ENCODE assay signal across 8 cellular contexts in the genomic region with DNA sequence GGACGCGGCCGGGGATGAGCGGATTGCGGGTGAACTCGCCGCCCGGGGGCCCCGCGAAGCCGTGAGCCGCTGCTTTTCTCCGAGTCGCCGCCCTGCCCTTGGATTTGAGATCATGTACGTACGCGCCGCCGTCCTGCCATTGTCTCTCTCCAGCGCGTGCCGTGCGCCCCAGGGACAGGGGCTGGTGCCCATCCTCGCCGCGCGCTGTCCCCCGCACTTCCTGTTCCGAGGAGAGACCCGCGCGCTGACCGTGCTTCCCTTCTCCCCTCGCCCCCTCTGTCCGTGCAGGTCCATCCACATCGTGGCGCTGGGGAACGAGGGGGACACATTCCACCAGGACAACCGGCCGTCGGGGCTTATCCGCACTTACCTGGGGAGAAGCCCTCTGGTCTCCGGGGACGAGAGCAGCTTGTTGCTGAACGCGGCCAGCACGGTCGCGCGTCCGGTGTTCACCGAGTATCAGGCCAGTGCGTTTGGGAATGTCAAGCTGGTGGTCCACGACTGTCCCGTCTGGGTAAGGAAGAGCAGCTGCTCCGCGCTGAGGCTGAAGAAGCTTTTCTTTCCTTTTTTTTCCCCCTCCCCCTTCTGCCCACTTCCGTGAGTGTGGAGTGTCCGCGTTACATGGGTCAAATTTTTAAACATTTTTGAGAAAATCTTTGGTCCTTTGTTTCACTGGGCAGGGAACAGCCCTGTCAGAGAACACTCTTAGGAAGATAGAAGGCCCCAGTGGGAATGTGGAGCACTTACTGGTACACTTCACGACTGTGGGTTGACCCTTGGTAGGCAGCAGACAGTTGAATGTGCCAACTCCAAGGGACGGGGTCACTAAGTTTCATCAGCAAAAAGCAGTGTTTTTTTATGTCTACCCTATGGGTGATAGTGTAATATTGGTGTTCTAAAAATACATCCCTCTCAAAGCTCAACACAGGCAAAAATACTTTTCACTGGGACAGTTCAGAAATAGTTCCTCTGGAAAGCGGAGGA. TPM values are rescaled to one million over a fixed set of nuclear protein-coding genes. Genes with fewer than 3 reads are reported as not detected.
DNase-seq lines count a peak whose midpoint lies in the region; ATAC-seq, FAIRE-seq and TF ChIP-seq lines count a peak whose summit lies in the region.

No MANE protein-coding gene starts in this region.

- H3K9ac ChIP-seq in NT2/D1 (ENCODE audit: insufficient read length, low read depth), result peak overlapping the region; percentile 82

- no peaks in the 10 kb centered on the region for H3K9me3 ChIP-seq in NT2/D1 (ENCODE audit: insufficient read depth, low read length)
- no peaks in the 10 kb centered on the region for H3K9me3 ChIP-seq in cardiac muscle cell (ENCODE audit: low read depth)
- H3K9me3 ChIP-seq in pancreas, result no peaks in the 10 kb centered on the region

- H3K4me1 ChIP-seq in NT2/D1 (ENCODE audit: insufficient read depth, insufficient read length) (no peaks in the 10 kb centered on the region), cardiac muscle cell (ENCODE audit: low read depth) (peaks cover 48% of the 10 kb centered on the region), pancreas (peaks cover 36 to 67% (median 55%) of the 10 kb centered on the region in 3 donors)

- H3K27me3 ChIP-seq in NT2/D1 (ENCODE audit: insufficient read depth, insufficient read length) (peaks cover 24% of the 10 kb centered on the region), cardiac muscle cell (no peaks in the 10 kb centered on the region), pancreas (no peaks in the 10 kb centered on the region)

- peak; percentile 68 for DNase-seq in activated effector memory CD4-positive, alpha-beta T cell treated with anti-CD3 and anti-CD28 coated beads, Interleukin-2, amount 50 U/mL, for 16 hours
- DNase-seq in activated effector memory CD4-positive, alpha-beta T cell treated with Interleukin-2 at 50 U/mL for 16 hours, result no peak
- DNase-seq in NT2/D1 (ENCODE audit: low read depth, low spot score), result no peak
- DNase-seq in activated naive CD4-positive, alpha-beta T cell treated with anti-CD3 and anti-CD28 coated beads, Interleukin-2, amount 50 U/mL, for 16 hours, result peak; percentile 42
- peak; percentile 56 to 60 for DNase-seq in cardiac muscle cell (ENCODE audit: low read depth in 1 of 2, low spot score in 1 of 2)
- peak; percentile 38 to 87 (median 60) for DNase-seq in pancreas
- no peak for DNase-seq in NCI-H510A treated with DMSO at 0.1 percent for 48 hours (lab: John Stamatoyannopoulos, UW)

- H3K27ac ChIP-seq in cardiac muscle cell, result peak overlapping the region; percentile 96
- H3K27ac ChIP-seq in pancreas, result peak overlapping the region; percentile 97 to 99 (median 98)

- TF ChIP-seq CTCF in cardiac muscle cell (IDR thresholded peaks at IDR 0.05; ENCODE audit: low read depth, low read length) (no peak), pancreas (IDR thresholded peaks at IDR 0.05) (no peak)

- no peak for FAIRE-seq in pancreas (lab: Jason Lieb, UNC)

- intact Hi-C loops in pancreas (cut with DNase I), result loop anchor here in 1 of 3 donors (10.0 kb wide), 1 partner anchor 67 kb away; no protein-coding TSS in a partner anchor

- 1% methylated on average over 52 to 64 of the region's 64 CpGs for WGBS in pancreas, 2 donors

- H3K36me3 ChIP-seq in NT2/D1 (ENCODE audit: insufficient read depth, insufficient read length, low read length) (no peaks in the 10 kb centered on the region), cardiac muscle cell (peaks cover 15% of the 10 kb centered on the region), pancreas (no peaks in the 10 kb centered on the region)

- H3K4me3 ChIP-seq in NT2/D1 (ENCODE audit: insufficient read length, low read depth) (peak overlapping the region; percentile 76), cardiac muscle cell (peak overlapping the region; percentile 96), pancreas (peak overlapping the region; percentile 45 to 90 (median 84))

- ATAC-seq in HG02938 (IDR thresholded peaks at IDR 0.05; ENCODE audit: unreplicated experiment), result peak; percentile 28
- ATAC-seq in pancreas, result peak; percentile 4 to 24 (median 22)

RNA-seq across cellular contexts. Expression of gene RHOBTB3, which starts 0.7 kb away (rescaled TPM):
- total RNA-seq in cardiac muscle cell (343 and 477 TPM in 2 replicates), pancreas (100 to 1,000 TPM in 3 of 6 donors, 10 to 100 TPM in 3; 59.6 to 190 (median 93.7) TPM)
- polyA plus RNA-seq in cardiac muscle cell (455 and 589 TPM in 2 replicates), pancreas (10 to 100 TPM; 32.5 to 54.8 TPM)

RNA-seq across cellular contexts. Expression of gene SPATA9, which starts 49.1 kb away (rescaled TPM):
- total RNA-seq in cardiac muscle cell (0.45 and 1.0 TPM in 2 replicates), pancreas (under 1 TPM; 0.12 to 0.67 (median 0.48) TPM)
- polyA plus RNA-seq in cardiac muscle cell (1.3 and 1.8 TPM in 2 replicates), pancreas (1 to 10 TPM in 1 of 2 donors, under 1 TPM in 1; 0.19 to 1.3 TPM)

Comparison
In these comparisons a context has a peak if more than half of its experiments do, and no peak if none do; other contexts are left out.
1. DNase-seq: peak in activated effector memory CD4-positive, alpha-beta T cell treated with anti-CD3 and anti-CD28 coated beads, Interleukin-2, amount 50 U/mL, for 16 hours (single experiment), activated naive CD4-positive, alpha-beta T cell treated with anti-CD3 and anti-CD28 coated beads, Interleukin-2, amount 50 U/mL, for 16 hours (single experiment), cardiac muscle cell (2 of 2) and pancreas (6 of 6); none in activated effector memory CD4-positive, alpha-beta T cell treated with Interleukin-2 at 50 U/mL for 16 hours (single experiment), NT2/D1 (single experiment) and NCI-H510A treated with DMSO at 0.1 percent for 48 hours (single experiment).
2. Peak in every context shown above with its lines, with median percentiles within 50 percentile points of each other: H3K4me3 ChIP-seq.